ENCODE assay signal across 9 cellular contexts in the genomic region with DNA sequence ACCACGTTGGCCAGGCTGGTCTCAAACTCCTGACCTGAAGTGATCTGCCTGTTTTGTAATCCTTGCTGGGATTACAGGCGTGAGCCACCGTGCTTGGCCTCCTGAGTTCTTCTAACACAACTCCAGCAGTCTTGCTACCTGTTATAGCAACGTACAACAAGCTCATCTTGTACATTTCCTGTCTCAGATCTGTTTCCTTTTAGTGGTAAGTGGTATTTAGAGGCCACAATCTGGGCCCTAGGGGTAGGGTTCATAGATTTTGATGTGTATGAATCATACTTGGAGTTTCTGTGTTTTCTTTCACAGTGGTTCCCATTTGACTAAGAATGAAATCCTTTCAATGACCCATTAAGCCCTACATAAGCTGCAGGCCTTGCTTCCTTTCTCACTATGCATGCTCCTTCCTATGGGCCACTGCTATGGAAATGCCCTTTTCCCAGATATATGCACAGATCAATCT.
DNase-seq lines count a peak whose midpoint lies in the region; ATAC-seq lines count a peak whose summit lies in the region.
"Had no signal": no experiment of that assay in that cellular context is flagged by ENCODE, and none has a peak within 500 bp of the region (broad histone marks: within the 10 kb centered on the region; RNA-seq: fewer than 3 reads in every experiment).

No MANE protein-coding gene starts in this region.

- no peaks in the 10 kb centered on the region for H3K36me3 ChIP-seq in effector memory CD4-positive, alpha-beta T cell (ENCODE audit: control insufficient read depth, insufficient read depth, low read length)

- H3K27me3 Mint-ChIP-seq in T-helper 2 cell treated with Interferon-gamma antibody and Interleukin-4, amounts not matched to agents 5 μg/mL and 100 μg/mL, for 36 hours (ENCODE audit: low read depth), result no peaks in the 10 kb centered on the region

- peak overlapping the region; percentile 78 for H3K4me3 Mint-ChIP-seq in T-helper 2 cell treated with Interferon-gamma antibody and Interleukin-4, amounts not matched to agents 5 μg/mL and 100 μg/mL, for 36 hours
- H3K4me3 Mint-ChIP-seq: neural crest cell had no signal

- no peaks in the 10 kb centered on the region for H3K9me3 ChIP-seq in effector memory CD4-positive, alpha-beta T cell (ENCODE audit: control insufficient read depth, low read length)

- peaks cover 35% of the 10 kb centered on the region for H3K4me1 ChIP-seq in effector memory CD4-positive, alpha-beta T cell (ENCODE audit: control insufficient read depth, insufficient read depth, low read length, poor library complexity, severe bottlenecking)

- H3K27ac Mint-ChIP-seq in T-helper 2 cell treated with Interferon-gamma antibody and Interleukin-4, amounts not matched to agents 5 μg/mL and 100 μg/mL, for 36 hours, result peak overlapping the region; percentile 79

- ATAC-seq in GM19463 (IDR thresholded peaks at IDR 0.05; ENCODE audit: unreplicated experiment), result peak; percentile 92
- ATAC-seq in HG03457 (IDR thresholded peaks at IDR 0.05; ENCODE audit: unreplicated experiment), result peak; percentile 96

- H3K4me1 Mint-ChIP-seq in T-helper 2 cell treated with Interferon-gamma antibody and Interleukin-4, amounts not matched to agents 5 μg/mL and 100 μg/mL, for 36 hours (ENCODE audit: low read depth), result peaks cover 51% of the 10 kb centered on the region

- no peak overlapping the region for H3K4me3 ChIP-seq in effector memory CD4-positive, alpha-beta T cell (ENCODE audit: insufficient read depth, low read depth, low read length, poor library complexity, severe bottlenecking)

- no peaks in the 10 kb centered on the region for H3K27me3 ChIP-seq in effector memory CD4-positive, alpha-beta T cell (replicated peaks; ENCODE audit: control insufficient read depth, insufficient read depth, low read length, poor library complexity, severe bottlenecking)

- H3K27ac ChIP-seq in effector memory CD4-positive, alpha-beta T cell (ENCODE audit: insufficient read depth, low read length, poor library complexity, severe bottlenecking), result peak overlapping the region; percentile 67

- peak; percentile 60 for DNase-seq in COLO829 (ENCODE audit: low spot score)
- peak; percentile 63 for DNase-seq in T-helper 2 cell treated with Interferon-gamma antibody and Interleukin-4, amounts not matched to agents 5 μg/mL and 100 μg/mL, for 36 hours (ENCODE audit: low spot score)
- peak; percentile 12 to 24 (median 20) for DNase-seq in effector memory CD4-positive, alpha-beta T cell
- peak; percentile 18 for DNase-seq in stimulated activated CD4-positive, alpha-beta T cell treated with anti-CD3 and anti-CD28 coated beads, Interleukin-2, amount 100 ng/mL, for 4 hours (ENCODE audit: low read depth)
- no peak for DNase-seq in ecto neural progenitor cell (ENCODE audit: low spot score)
- DNase-seq in retina, result no peak

- peaks cover 3% of the 10 kb centered on the region for H3K9me3 Mint-ChIP-seq in T-helper 2 cell treated with Interferon-gamma antibody and Interleukin-4, amounts not matched to agents 5 μg/mL and 100 μg/mL, for 36 hours

- H3K36me3 Mint-ChIP-seq in T-helper 2 cell treated with Interferon-gamma antibody and Interleukin-4, amounts not matched to agents 5 μg/mL and 100 μg/mL, for 36 hours (ENCODE audit: low read depth), result peaks cover 40% of the 10 kb centered on the region

Comparison
In these comparisons a context has a peak if more than half of its experiments do, and no peak if none do; other contexts are left out.
1. DNase-seq: peak in COLO829 (single experiment), T-helper 2 cell treated with Interferon-gamma antibody and Interleukin-4, amounts not matched to agents 5 μg/mL and 100 μg/mL, for 36 hours (single experiment), effector memory CD4-positive, alpha-beta T cell (3 of 3) and stimulated activated CD4-positive, alpha-beta T cell treated with anti-CD3 and anti-CD28 coated beads, Interleukin-2, amount 100 ng/mL, for 4 hours (single experiment); none in ecto neural progenitor cell (single experiment) and retina (single experiment).